16 cellular contexts compared by ENCODE assay signal in the genomic region with DNA sequence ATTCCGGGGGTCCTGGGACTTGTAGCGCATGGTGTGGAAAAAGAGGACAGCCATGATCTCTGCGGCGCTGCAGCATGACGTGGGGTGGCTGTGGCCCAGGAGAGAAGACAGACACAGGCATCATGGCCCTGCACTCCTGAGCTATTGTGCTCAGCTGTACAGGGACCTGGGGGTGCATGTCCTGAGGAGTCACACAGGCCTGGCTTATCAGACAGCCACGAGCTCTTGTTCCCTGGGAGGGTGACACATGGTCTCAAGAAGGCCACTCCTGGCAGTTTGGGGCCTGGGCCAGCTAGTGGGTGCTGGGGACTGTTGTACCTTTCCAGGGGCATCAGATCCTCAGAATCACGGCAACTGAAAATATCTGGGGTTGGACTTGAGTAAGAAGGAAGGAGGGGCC. TPM values are rescaled to one million over a fixed set of nuclear protein-coding genes. Genes with fewer than 3 reads are reported as not detected.
DNase-seq lines count a peak whose midpoint lies in the region; ATAC-seq, FAIRE-seq and TF ChIP-seq lines count a peak whose summit lies in the region.
"Had no signal": no experiment of that assay in that cellular context is flagged by ENCODE, and none has a peak within 500 bp of the region (broad histone marks: within the 10 kb centered on the region; RNA-seq: fewer than 3 reads in every experiment).

No MANE protein-coding gene starts in this region.

- no peaks in the 10 kb centered on the region for H3K27me3 Mint-ChIP-seq in CD14-positive monocyte (ENCODE audit: low read depth in 3 of 3)

- H3K4me1 Mint-ChIP-seq in CD14-positive monocyte: peaks cover 75% of the 10 kb centered on the region

- H3K4me1 ChIP-seq in SJSA1 (replicated peaks): peaks cover 54% of the 10 kb centered on the region
- peaks cover 39 to 65% (median 44%) of the 10 kb centered on the region in 3 donors for H3K4me1 ChIP-seq in pancreas
- H3K4me1 ChIP-seq in colonic mucosa: peaks cover 9% of the 10 kb centered on the region
- H3K4me1 ChIP-seq: HAP-1 had no signal

- intact Hi-C loops in CD14-positive monocyte (cut with micrococcal nuclease): no loop called here
- intact Hi-C loops in Right ventricle myocardium superior (cut with DNase I): no loop called here
- intact Hi-C loops in pancreas (cut with DNase I): no loop called here
- intact Hi-C loops in colonic mucosa (cut with DNase I): no loop called here

- DNase-seq in CD14-positive monocyte (ENCODE audit: low spot score): no peak
- no peak for DNase-seq in SJSA1 (ENCODE audit: low read depth in 1 of 2, low spot score in 2 of 2)
- peak; percentile 65 for DNase-seq in Right ventricle myocardium superior
- DNase-seq in pancreas: peak in 3 of 6 donors; percentile 47 to 66 (median 59)
- DNase-seq in NCI-H2227 treated with DMSO at 0.1 percent for 48 hours (lab: John Stamatoyannopoulos, UW): no peak
- DNase-seq in colonic mucosa: no peak
- DNase-seq in foreskin melanocyte: no peak
- DNase-seq: activated CD4-positive, alpha-beta T cell treated with anti-CD3 and anti-CD28 coated beads, Interleukin-2, amount 50 U/mL, for 1 hour; activated effector memory CD4-positive, alpha-beta T cell treated with Interleukin-2 at 50 U/mL for 16 hours; NCI-H187 treated with DMSO at 0.1 percent for 48 hours; NCI-H774; nucleus accumbens; T-helper 9 cell; testis had no signal

- peak; percentile 50 for ATAC-seq in Right ventricle myocardium superior (ENCODE audit: poor library complexity)
- peak; percentile 42 to 55 (median 50) for ATAC-seq in pancreas
- no peak for ATAC-seq in HG03039 (IDR thresholded peaks at IDR 0.05; ENCODE audit: unreplicated experiment)

- H3K27ac ChIP-seq in SJSA1 (peak overlapping the region; percentile 54), pancreas (peak overlapping the region; percentile 3 to 59 (median 44)), colonic mucosa (no peak overlapping the region)
- H3K27ac ChIP-seq: testis had no signal

- H3K36me3 Mint-ChIP-seq in CD14-positive monocyte: peaks cover 53 to 84% of the 10 kb centered on the region in 2 donors

- 65% methylated on average over 7 of the region's 7 CpGs for WGBS in pancreas, 2 donors

- peak overlapping the region in 1 of 2 donors; percentile 12 for H3K9ac ChIP-seq in colonic mucosa (ENCODE audit: low read depth in 2 of 2, low read length in 2 of 2)

- TF ChIP-seq CTCF in CD14-positive monocyte (IDR thresholded peaks at IDR 0.05) (no peak), pancreas (IDR thresholded peaks at IDR 0.05) (no peak), colonic mucosa (IDR thresholded peaks at IDR 0.05) (no peak)

- H3K9me3 Mint-ChIP-seq in CD14-positive monocyte: peaks cover 0 to 2% (median 0%) of the 10 kb centered on the region in 7 donors

- no peak overlapping the region for H3K4me3 Mint-ChIP-seq in CD14-positive monocyte

- no peaks in the 10 kb centered on the region for H3K27me3 ChIP-seq in SJSA1 (replicated peaks)
- no peaks in the 10 kb centered on the region for H3K27me3 ChIP-seq in pancreas
- no peaks in the 10 kb centered on the region for H3K27me3 ChIP-seq in colonic mucosa
- H3K27me3 ChIP-seq: testis had no signal

- no peak for FAIRE-seq in pancreas (lab: Jason Lieb, UNC)

- no peak overlapping the region for H3K4me3 ChIP-seq in SJSA1
- no peak overlapping the region for H3K4me3 ChIP-seq in pancreas
- H3K4me3 ChIP-seq in colonic mucosa: no peak overlapping the region
- H3K4me3 ChIP-seq: HAP-1, testis had no signal

- H3K9me3 ChIP-seq in SJSA1 (replicated peaks) (no peaks in the 10 kb centered on the region), pancreas (no peaks in the 10 kb centered on the region), colonic mucosa (no peaks in the 10 kb centered on the region)
- H3K9me3 ChIP-seq: HAP-1, testis had no signal

- peak overlapping the region; percentile 90 to 99 (median 96) for H3K27ac Mint-ChIP-seq in CD14-positive monocyte

- H3K36me3 ChIP-seq in SJSA1: peaks cover 65% of the 10 kb centered on the region
- H3K36me3 ChIP-seq in pancreas: peaks cover 0 to 13% (median 4%) of the 10 kb centered on the region in 3 donors
- H3K36me3 ChIP-seq in colonic mucosa: peaks cover 22% of the 10 kb centered on the region

RNA-seq across cellular contexts. Expression of gene TKT, which starts 13.7 kb away (rescaled TPM):
- polyA plus RNA-seq in CD14-positive monocyte: 100 to 1,000 TPM; 562 to 582 TPM
- total RNA-seq in SJSA1 (2014; rRNA removed; shearing (Covaris generic)): 182 and 278 TPM in 2 replicates
- 43.6 TPM for total RNA-seq in Right ventricle myocardium superior
- 100 to 1,000 TPM; 153 to 306 (median 208) TPM for total RNA-seq in pancreas
- polyA plus RNA-seq in pancreas: 100 to 1,000 TPM; 114 to 122 TPM
- total RNA-seq in colonic mucosa: 100 to 1,000 TPM; 315 to 393 TPM
